Comparison of ENCODE assay signal across 23 cellular contexts in the genomic region with DNA sequence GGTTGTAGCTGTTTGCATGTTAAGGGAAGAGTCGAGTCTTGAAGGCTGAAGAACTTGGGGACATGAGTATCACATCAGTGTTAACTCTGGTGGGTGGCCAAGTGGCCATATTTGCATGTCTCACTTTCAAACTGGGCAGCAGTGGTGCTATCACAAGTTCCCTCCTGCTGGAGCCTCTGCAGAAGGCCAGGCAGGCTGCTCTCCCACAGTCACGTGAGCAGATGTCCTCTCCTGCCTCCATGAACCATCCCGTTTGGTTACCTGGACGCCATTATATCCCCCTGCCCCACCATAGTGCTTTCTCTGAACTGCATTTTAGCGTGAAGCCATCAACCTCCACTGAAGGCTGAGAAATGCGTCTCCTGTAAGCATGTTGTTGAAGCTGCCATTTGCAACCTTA.
DNase-seq lines count a peak whose midpoint lies in the region; ATAC-seq, FAIRE-seq and TF ChIP-seq lines count a peak whose summit lies in the region.
"Had no signal": no experiment of that assay in that cellular context is flagged by ENCODE, and none has a peak within 500 bp of the region (broad histone marks: within the 10 kb centered on the region; RNA-seq: fewer than 3 reads in every experiment).

No MANE protein-coding gene starts in this region.

- CTCF ChIA-PET in HepG2 (lab: Yijun Ruan, JAX; ENCODE audit: low intra/inter-chr PET ratio, low total read pairs), result no interaction called here

- DNase-seq in HepG2 (ENCODE audit: low spot score) (no peak), right lobe of liver (no peak), endodermal cell (peak; percentile 32), COLO668 (lab: John Stamatoyannopoulos, UW; ENCODE audit: unreplicated experiment) (no peak), NCI-H2107 (lab: John Stamatoyannopoulos, UW) (no peak)
- DNase-seq: CD4-positive, CD25-positive, alpha-beta regulatory T cell; CD8-positive, alpha-beta T cell; DMS 273 treated with DMSO at 0.1 percent for 48 hours; DMS79; EL; GDM1; GOT3; HFFc6 had no signal

- peaks cover 12% of the 10 kb centered on the region for H3K27me3 Mint-ChIP-seq in endodermal cell (ENCODE audit: insufficient read depth)
- H3K27me3 Mint-ChIP-seq: CD4-positive, CD25-positive, alpha-beta regulatory T cell had no signal

- POLR2A ChIA-PET in HepG2 (lab: Yijun Ruan, JAX), result no interaction called here

- no TSS peak for BruUV-seq in HepG2 (replicated peaks; lab: Mats Ljungman, UMichigan)

- FAIRE-seq in HepG2 (lab: Jason Lieb, UNC), result no peak
- FAIRE-seq: A204.1, D721Med, H54 had no signal

- H3K79me2 ChIP-seq in HepG2 (ENCODE audit: insufficient read depth, low read length), result no peaks in the 10 kb centered on the region

- H3K27ac ChIP-seq in HepG2 (ENCODE audit: extremely low read length, insufficient read depth, low read length) (no peak overlapping the region), right lobe of liver (no peak overlapping the region), endodermal cell (ENCODE audit: low read depth, low read length) (no peak overlapping the region)
- H3K27ac ChIP-seq: 22Rv1, BLaER1, C4-2B had no signal

- H3K9ac ChIP-seq in HepG2 (ENCODE audit: insufficient read depth, low read depth, low read length) (no peak overlapping the region), endodermal cell (ENCODE audit: extremely low read depth, low read length, poor library complexity, severe bottlenecking) (no peak overlapping the region)
- H3K9ac ChIP-seq: BLaER1 had no signal

- no peak for TF ChIP-seq CTCF in HepG2 (CRISPR knock-in tag; IDR thresholded peaks at IDR 0.05)
- TF ChIP-seq CTCF in right lobe of liver (IDR thresholded peaks at IDR 0.05), result no peak
- TF ChIP-seq CTCF in endodermal cell (conservative IDR thresholded peaks at IDR 0.05), result no peak

- no peaks in the 10 kb centered on the region for H3K36me3 Mint-ChIP-seq in endodermal cell (ENCODE audit: low read depth)
- H3K36me3 Mint-ChIP-seq: CD4-positive, CD25-positive, alpha-beta regulatory T cell; CD8-positive, alpha-beta T cell had no signal

- H4K20me1 ChIP-seq in HepG2 (ENCODE audit: insufficient read depth, low read length), result no peaks in the 10 kb centered on the region
- H4K20me1 ChIP-seq: BLaER1 had no signal

- H2AFZ ChIP-seq in HepG2 (ENCODE audit: low read length), result no peak overlapping the region

- WGBS in HepG2 (ENCODE audit: low lambda C conversion rate), result 57% methylated on average over 4 of the region's 6 CpGs
- WGBS in right lobe of liver (ENCODE audit: insufficient coverage, low coverage, low lambda C conversion rate, missing lambda C conversion rate), result 73% methylated on average over 6 of the region's 6 CpGs
- WGBS in endodermal cell (ENCODE audit: insufficient coverage in 1 of 2, insufficient read length in 1 of 2), 2 experiments, result 88 to 94% methylated on average over 6 of the region's 6 CpGs

- intact Hi-C loops in HepG2 (cut with micrococcal nuclease; ENCODE audit: unreplicated experiment) (no loop called here), right lobe of liver (cut with DNase I) (no loop called here)

- no peaks in the 10 kb centered on the region for H3K9me3 Mint-ChIP-seq in endodermal cell
- H3K9me3 Mint-ChIP-seq: CD4-positive, CD25-positive, alpha-beta regulatory T cell; CD8-positive, alpha-beta T cell; HFFc6 had no signal

- no peaks in the 10 kb centered on the region for H3K9me3 ChIP-seq in HepG2 (ENCODE audit: low read length)
- H3K9me3 ChIP-seq in right lobe of liver, result no peaks in the 10 kb centered on the region
- H3K9me3 ChIP-seq in endodermal cell (ENCODE audit: control insufficient read depth, low read length), result no peaks in the 10 kb centered on the region
- H3K9me3 ChIP-seq: BLaER1, HAP-1 had no signal

- no peak overlapping the region for H3K4me2 ChIP-seq in HepG2 (ENCODE audit: low read depth, low read length)
- H3K4me2 ChIP-seq: BLaER1 had no signal

- H3K4me1 ChIP-seq in HepG2 (ENCODE audit: insufficient read depth, low read length) (no peaks in the 10 kb centered on the region), right lobe of liver (no peaks in the 10 kb centered on the region), endodermal cell (ENCODE audit: control insufficient read depth, insufficient read depth, low read length) (no peaks in the 10 kb centered on the region)
- H3K4me1 ChIP-seq: HAP-1 had no signal

- TF ChIP-seq EP300 in HepG2 (IDR thresholded peaks at IDR 0.05; ENCODE audit: low read depth in 2 of 2, low read length in 2 of 2) (no peak), HepG2 (CRISPR knock-in tag; IDR thresholded peaks at IDR 0.05; ENCODE audit: borderline replicate concordance) (no peak)

- TF ChIP-seq POLR2A in HepG2 (IDR thresholded peaks at IDR 0.05; ENCODE audit: insufficient read depth in 1 of 2, low read depth in 2 of 2, low read length in 2 of 2) (no peak), right lobe of liver (IDR thresholded peaks at IDR 0.05) (no peak)

- H3K27me3 ChIP-seq in HepG2 (ENCODE audit: control insufficient read depth in 1 of 2, insufficient read depth in 2 of 2, low read length in 2 of 2) (peaks cover 0 to 5% of the 10 kb centered on the region in 2 experiments; a peak in 2 of 5 replicates), right lobe of liver (no peaks in the 10 kb centered on the region), endodermal cell (ENCODE audit: control insufficient read depth, insufficient read depth, low read length, poor library complexity, severe bottlenecking) (peaks cover 10% of the 10 kb centered on the region)
- H3K27me3 ChIP-seq: BLaER1 had no signal

- in situ Hi-C loops in HepG2 (cut with HindIII; ENCODE audit: extremely low pct_ligation_motif_present, low pct_unique_long_range_greater_than_20kb), result no loop called here

- TF ChIP-seq RAD21 in HepG2 (CRISPR knock-in tag; IDR thresholded peaks at IDR 0.05), result no peak

- ATAC-seq in HepG2 (peak; percentile 11; the same call in 2 of the 3 replicates), right lobe of liver (no peak), HG02885 (IDR thresholded peaks at IDR 0.05; ENCODE audit: poor library complexity, unreplicated experiment) (peak; percentile 38), GM18858 (IDR thresholded peaks at IDR 0.05; ENCODE audit: unreplicated experiment) (no peak)
- ATAC-seq: CD8-positive, alpha-beta T cell had no signal

- H3K36me3 ChIP-seq in HepG2 (replicated peaks in 1 of 2; ENCODE audit: control insufficient read depth in 1 of 2, insufficient read depth in 2 of 2, low read length in 2 of 2), result no peaks in the 10 kb centered on the region
- H3K36me3 ChIP-seq in right lobe of liver, result no peaks in the 10 kb centered on the region
- H3K36me3 ChIP-seq in endodermal cell (ENCODE audit: control insufficient read depth, insufficient read depth, low read length), result no peaks in the 10 kb centered on the region
- H3K36me3 ChIP-seq: BLaER1, HAP-1 had no signal

- no peak overlapping the region for H3K4me3 ChIP-seq in HepG2 (replicated peaks in 1 of 3; ENCODE audit: insufficient read depth in 1 of 3, low read depth in 2 of 3, low read length in 3 of 3)
- H3K4me3 ChIP-seq in right lobe of liver, result no peak overlapping the region
- H3K4me3 ChIP-seq in endodermal cell (ENCODE audit: low read length), result no peak overlapping the region
- H3K4me3 ChIP-seq: BLaER1, HAP-1 had no signal

- no peak overlapping the region for H3K4me3 Mint-ChIP-seq in endodermal cell
- H3K4me3 Mint-ChIP-seq: B cell; CD4-positive, CD25-positive, alpha-beta regulatory T cell; CD8-positive, alpha-beta T cell; HFFc6 had no signal

- no peak overlapping the region for H3K27ac Mint-ChIP-seq in endodermal cell
- H3K27ac Mint-ChIP-seq: B cell; CD4-positive, CD25-positive, alpha-beta regulatory T cell; CD8-positive, alpha-beta T cell; HFFc6 had no signal

- peaks cover 2% of the 10 kb centered on the region for H3K4me1 Mint-ChIP-seq in endodermal cell

TF ChIP-seq in HepG2, 621 proteins besides CTCF, POLR2A, EP300 and RAD21 (continues in another document):
- TF ChIP-seq ZNF556 (CRISPR knock-in tag; IDR thresholded peaks at IDR 0.05; ENCODE audit: borderline replicate concordance) (no peak), CEBPB (IDR thresholded peaks at IDR 0.05; ENCODE audit: borderline replicate concordance, low read depth, low read length) (no peak), IRF9 (CRISPR knock-in tag; IDR thresholded peaks at IDR 0.05; ENCODE audit: borderline replicate concordance) (no peak), ZNF678 (CRISPR knock-in tag; IDR thresholded peaks at IDR 0.05) (no peak), ZNF274 (CRISPR knock-in tag; IDR thresholded peaks at IDR 0.05) (no peak), ZSCAN12 (CRISPR knock-in tag; IDR thresholded peaks at IDR 0.05) (no peak)
- TF ChIP-seq, protein P1, sequence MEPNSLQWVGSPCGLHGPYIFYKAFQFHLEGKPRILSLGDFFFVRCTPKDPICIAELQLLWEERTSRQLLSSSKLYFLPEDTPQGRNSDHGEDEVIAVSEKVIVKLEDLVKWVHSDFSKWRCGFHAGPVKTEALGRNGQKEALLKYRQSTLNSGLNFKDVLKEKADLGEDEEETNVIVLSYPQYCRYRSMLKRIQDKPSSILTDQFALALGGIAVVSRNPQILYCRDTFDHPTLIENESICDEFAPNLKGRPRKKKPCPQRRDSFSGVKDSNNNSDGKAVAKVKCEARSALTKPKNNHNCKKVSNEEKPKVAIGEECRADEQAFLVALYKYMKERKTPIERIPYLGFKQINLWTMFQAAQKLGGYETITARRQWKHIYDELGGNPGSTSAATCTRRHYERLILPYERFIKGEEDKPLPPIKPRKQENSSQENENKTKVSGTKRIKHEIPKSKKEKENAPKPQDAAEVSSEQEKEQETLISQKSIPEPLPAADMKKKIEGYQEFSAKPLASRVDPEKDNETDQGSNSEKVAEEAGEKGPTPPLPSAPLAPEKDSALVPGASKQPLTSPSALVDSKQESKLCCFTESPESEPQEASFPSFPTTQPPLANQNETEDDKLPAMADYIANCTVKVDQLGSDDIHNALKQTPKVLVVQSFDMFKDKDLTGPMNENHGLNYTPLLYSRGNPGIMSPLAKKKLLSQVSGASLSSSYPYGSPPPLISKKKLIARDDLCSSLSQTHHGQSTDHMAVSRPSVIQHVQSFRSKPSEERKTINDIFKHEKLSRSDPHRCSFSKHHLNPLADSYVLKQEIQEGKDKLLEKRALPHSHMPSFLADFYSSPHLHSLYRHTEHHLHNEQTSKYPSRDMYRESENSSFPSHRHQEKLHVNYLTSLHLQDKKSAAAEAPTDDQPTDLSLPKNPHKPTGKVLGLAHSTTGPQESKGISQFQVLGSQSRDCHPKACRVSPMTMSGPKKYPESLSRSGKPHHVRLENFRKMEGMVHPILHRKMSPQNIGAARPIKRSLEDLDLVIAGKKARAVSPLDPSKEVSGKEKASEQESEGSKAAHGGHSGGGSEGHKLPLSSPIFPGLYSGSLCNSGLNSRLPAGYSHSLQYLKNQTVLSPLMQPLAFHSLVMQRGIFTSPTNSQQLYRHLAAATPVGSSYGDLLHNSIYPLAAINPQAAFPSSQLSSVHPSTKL (CRISPR knock-in tag; IDR thresholded peaks at IDR 0.05), result no peak

Comparison
In these comparisons a context has a peak if more than half of its experiments do, and no peak if none do; other contexts are left out.
1. ATAC-seq: peak in HepG2 (single experiment) and HG02885 (single experiment); none in right lobe of liver (0 of 4) and GM18858 (single experiment).